Comparison of ENCODE assay signal across 8 cellular contexts in genomic region chr4:139606600-139607301, GRCh38. TPM values are rescaled to one million over a fixed set of nuclear protein-coding genes. Genes with fewer than 3 reads are reported as not detected.
A peak's percentile ranks its signal among the peaks of the same experiment; 100 is the strongest.
DNase-seq lines count a peak whose midpoint lies in the region; ATAC-seq and TF ChIP-seq lines count a peak whose summit lies in the region.

No MANE protein-coding gene starts in this region.

- H3K4me3 ChIP-seq in left ventricle myocardium inferior (peak overlapping the region; percentile 52), upper lobe of right lung (no peak overlapping the region)

- peak overlapping the region; percentile 70 for H3K4me3 Mint-ChIP-seq in activated T-cell treated with anti-CD3 and anti-CD28 coated beads, Interleukin-2, amount 50 U/mL, for 4 hours
- peak overlapping the region; percentile 2 for H3K4me3 Mint-ChIP-seq in activated CD4-positive, alpha-beta memory T cell treated with anti-CD3 and anti-CD28 coated beads, Interleukin-2, amount 10 ng/mL, durations not matched to agents 7 days and 5 days

- peaks cover 5% of the 10 kb centered on the region for H3K4me1 ChIP-seq in left ventricle myocardium inferior
- peaks cover 5% of the 10 kb centered on the region for H3K4me1 ChIP-seq in upper lobe of right lung

- no peaks in the 10 kb centered on the region for H3K36me3 Mint-ChIP-seq in activated T-cell treated with anti-CD3 and anti-CD28 coated beads, Interleukin-2, amount 50 U/mL, for 4 hours (ENCODE audit: insufficient read depth)
- H3K36me3 Mint-ChIP-seq in activated CD4-positive, alpha-beta memory T cell treated with anti-CD3 and anti-CD28 coated beads, Interleukin-2, amount 10 ng/mL, durations not matched to agents 7 days and 5 days (ENCODE audit: low read depth), result peaks cover 3% of the 10 kb centered on the region

- no peaks in the 10 kb centered on the region for H3K27me3 ChIP-seq in left ventricle myocardium inferior (ENCODE audit: low read depth)
- H3K27me3 ChIP-seq in upper lobe of right lung, result no peaks in the 10 kb centered on the region

- peak; percentile 53 to 65 for ATAC-seq in activated T-cell treated with anti-CD3 and anti-CD28 coated beads, Interleukin-2, amount 50 U/mL, for 4 hours
- ATAC-seq in upper lobe of right lung, result peak; percentile 65

- no peak for DNase-seq in activated T-cell treated with anti-CD3 and anti-CD28 coated beads, Interleukin-2, amount 50 U/mL, for 4 hours
- DNase-seq in activated T-cell treated with anti-CD3 and anti-CD28 coated beads for 4 hours (no peak), left ventricle myocardium inferior (no peak), upper lobe of right lung (no peak), DMS79 treated with DMSO at 0.1 percent for 48 hours (lab: John Stamatoyannopoulos, UW) (no peak), occipital lobe (lab: John Stamatoyannopoulos, UW) (no peak), SK-N-DZ (ENCODE audit: low spot score) (no peak)
- DNase-seq in activated CD4-positive, alpha-beta memory T cell treated with anti-CD3 and anti-CD28 coated beads, Interleukin-2, amount 10 ng/mL, durations not matched to agents 7 days and 5 days, result no peak

- CTCF ChIA-PET in activated CD4-positive, alpha-beta memory T cell treated with anti-CD3 and anti-CD28 coated beads, Interleukin-2, amount 10 ng/mL, durations not matched to agents 7 days and 5 days (lab: Charles Lee), result interaction anchor here (0.6 to 5.6 kb wide), 7 partner anchors 10 to 753 kb away, joined by 3 to 90 read pairs (median 5); no protein-coding TSS in a partner anchor

- intact Hi-C loops in left ventricle myocardium inferior (cut with micrococcal nuclease), result no loop called here
- intact Hi-C loops in upper lobe of right lung (cut with DNase I), result no loop called here

- H3K27ac Mint-ChIP-seq in activated CD4-positive, alpha-beta memory T cell treated with anti-CD3 and anti-CD28 coated beads, Interleukin-2, amount 10 ng/mL, durations not matched to agents 7 days and 5 days, result no peak overlapping the region

- TF ChIP-seq CTCF in left ventricle myocardium inferior (IDR thresholded peaks at IDR 0.05; ENCODE audit: borderline replicate concordance), result no peak
- TF ChIP-seq CTCF in upper lobe of right lung (IDR thresholded peaks at IDR 0.05), result no peak

- POLR2A ChIA-PET in activated CD4-positive, alpha-beta memory T cell treated with anti-CD3 and anti-CD28 coated beads, Interleukin-2, amount 10 ng/mL, durations not matched to agents 7 days and 5 days (lab: Charles Lee), result interaction anchor here (0.7 kb wide), 1 partner anchor 51 kb away, joined by 3 read pairs; the partner anchor contains the start of gene SETD7

- no peak overlapping the region for H3K27ac ChIP-seq in left ventricle myocardium inferior (replicated peaks)
- no peak overlapping the region for H3K27ac ChIP-seq in upper lobe of right lung

- H3K4me1 Mint-ChIP-seq in activated T-cell treated with anti-CD3 and anti-CD28 coated beads, Interleukin-2, amount 50 U/mL, for 4 hours (ENCODE audit: low read depth), result peaks cover 15% of the 10 kb centered on the region
- H3K4me1 Mint-ChIP-seq in activated CD4-positive, alpha-beta memory T cell treated with anti-CD3 and anti-CD28 coated beads, Interleukin-2, amount 10 ng/mL, durations not matched to agents 7 days and 5 days, result peaks cover 26% of the 10 kb centered on the region

- H3K9me3 Mint-ChIP-seq in activated T-cell treated with anti-CD3 and anti-CD28 coated beads, Interleukin-2, amount 50 U/mL, for 4 hours, result no peaks in the 10 kb centered on the region
- no peaks in the 10 kb centered on the region for H3K9me3 Mint-ChIP-seq in activated CD4-positive, alpha-beta memory T cell treated with anti-CD3 and anti-CD28 coated beads, Interleukin-2, amount 10 ng/mL, durations not matched to agents 7 days and 5 days

- H3K36me3 ChIP-seq in left ventricle myocardium inferior (no peaks in the 10 kb centered on the region), upper lobe of right lung (no peaks in the 10 kb centered on the region)

- peaks cover 9% of the 10 kb centered on the region for H3K27me3 Mint-ChIP-seq in activated T-cell treated with anti-CD3 and anti-CD28 coated beads, Interleukin-2, amount 50 U/mL, for 4 hours (ENCODE audit: low read depth)
- H3K27me3 Mint-ChIP-seq in activated CD4-positive, alpha-beta memory T cell treated with anti-CD3 and anti-CD28 coated beads, Interleukin-2, amount 10 ng/mL, durations not matched to agents 7 days and 5 days, result peaks cover 17% of the 10 kb centered on the region

- H3K9me3 ChIP-seq in left ventricle myocardium inferior (replicated peaks) (no peaks in the 10 kb centered on the region), upper lobe of right lung (no peaks in the 10 kb centered on the region)

RNA-seq across cellular contexts. Expression of gene SETD7, which starts 50.7 kb away (rescaled TPM):
- total RNA-seq in activated T-cell treated with anti-CD3 and anti-CD28 coated beads, Interleukin-2, amount 50 U/mL, for 4 hours, result 10 to 100 TPM; 11.1 to 16.6 (median 14.5) TPM
- 10 to 100 TPM; 16.0 to 17.7 TPM for total RNA-seq in activated CD4-positive, alpha-beta memory T cell treated with anti-CD3 and anti-CD28 coated beads, Interleukin-2, amount 10 ng/mL, durations not matched to agents 7 days and 5 days
- total RNA-seq in left ventricle myocardium inferior (50.7 TPM), upper lobe of right lung (44.9 TPM), occipital lobe (42.7 TPM)
- polyA plus RNA-seq in SK-N-DZ (2014; cell fraction: cytosol; rRNA removed), result 14.1 and 18.1 TPM in 2 replicates
- 7.2 and 11.1 TPM in 2 replicates for polyA plus RNA-seq in SK-N-DZ (2014; cell fraction: nucleus; rRNA removed)

RNA-seq across cellular contexts. Expression of gene MGST2, which starts 58.9 kb away (rescaled TPM):
- total RNA-seq in activated T-cell treated with anti-CD3 and anti-CD28 coated beads, Interleukin-2, amount 50 U/mL, for 4 hours, result 1 to 10 TPM; 1.5 to 2.2 (median 1.8) TPM
- total RNA-seq in activated CD4-positive, alpha-beta memory T cell treated with anti-CD3 and anti-CD28 coated beads, Interleukin-2, amount 10 ng/mL, durations not matched to agents 7 days and 5 days, result 10 to 100 TPM; 24.5 to 27.9 TPM
- total RNA-seq in left ventricle myocardium inferior (134 TPM), upper lobe of right lung (64.6 TPM), occipital lobe (8.6 TPM)
- polyA plus RNA-seq in SK-N-DZ (2014; cell fraction: cytosol; rRNA removed), result 15.9 and 26.8 TPM in 2 replicates
- polyA plus RNA-seq in SK-N-DZ (2014; cell fraction: nucleus; rRNA removed), result 5.1 and 10.7 TPM in 2 replicates
